In the genomic region with DNA sequence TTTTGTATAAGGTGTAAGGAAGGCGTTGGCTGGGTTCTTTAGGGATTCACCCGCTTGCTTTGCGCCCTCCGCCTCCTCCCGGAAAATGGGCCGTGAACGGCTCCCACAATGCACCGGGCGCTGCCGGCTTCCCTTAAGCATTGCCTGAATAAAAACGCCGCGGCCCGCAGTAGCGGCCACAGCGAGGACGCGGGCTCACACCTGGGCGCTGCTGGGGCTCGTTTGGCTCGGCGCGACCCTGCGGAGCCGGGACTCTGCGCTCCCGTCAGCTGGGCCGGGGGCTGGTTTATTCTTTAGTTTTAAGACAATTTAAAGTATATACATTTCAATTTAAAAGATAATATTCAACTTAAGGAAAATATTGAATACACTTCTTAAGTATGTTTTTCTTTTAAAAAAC, we compare ENCODE assay signal across 26 cellular contexts.
"Had no signal": no experiment of that assay in that cellular context is flagged by ENCODE, and none has a peak within 500 bp of the region (broad histone marks: within the 10 kb centered on the region; RNA-seq: fewer than 3 reads in every experiment).

No MANE protein-coding gene starts in this region.

- ATAC-seq: stimulated activated effector memory CD8-positive, alpha-beta T cell treated with anti-CD3 and anti-CD28 coated beads, Interleukin-12 subunit alpha, Interleukin-12 subunit beta, amount 100 ng/mL, for 72 hours; stimulated activated memory B cell treated with anti-CD40 and anti-IgM and Interleukin-4, amounts not matched to agents 10 μg/mL and 1 μg/mL and 100 μg/mL, for 72 hours; stimulated activated naive B cell treated with anti-CD40 and anti-IgM and Interleukin-4, amounts not matched to agents 10 μg/mL and 1 μg/mL and 100 μg/mL, for 72 hours; stimulated activated naive CD8-positive, alpha-beta T cell treated with anti-CD3 and anti-CD28 coated beads, Interleukin-15, amount 100 ng/mL, for 72 hours; stimulated activated naive CD8-positive, alpha-beta T cell treated with anti-CD3 and anti-CD28 coated beads, Interleukin-15, Interleukin-2, amounts not matched to agents 100 U/mL and 50 U/mL, for 24 hours; upper lobe of right lung had no signal

- H3K4me1 ChIP-seq: stomach, suprapubic skin, thyroid gland, tibial artery, transverse colon, upper lobe of left lung, upper lobe of right lung, uterus, vagina had no signal

- H3K27me3 ChIP-seq: stomach, suprapubic skin, thyroid gland, tibial artery, tibial nerve, transverse colon, upper lobe of left lung, upper lobe of right lung, uterus, vagina had no signal

- DNase-seq: stimulated activated CD4-positive, alpha-beta T cell treated with anti-CD3 and anti-CD28 coated beads, Interleukin-2, amount 100 ng/mL, for 24 hours; stimulated activated CD4-positive, alpha-beta T cell treated with anti-CD3 and anti-CD28 coated beads, Interleukin-2, amount 100 ng/mL, for 48 hours; stimulated activated CD4-positive, alpha-beta T cell treated with anti-CD3 and anti-CD28 coated beads, Interleukin-4, amount 100 ng/mL, for 1 hour; stimulated activated CD4-positive, alpha-beta T cell treated with anti-CD3 and anti-CD28 coated beads, Interleukin-4, amount 100 ng/mL, for 24 hours; stimulated activated CD4-positive, alpha-beta T cell treated with anti-CD3 and anti-CD28 coated beads, Interleukin-4, amount 100 ng/mL, for 4 hours; stimulated activated CD8-positive, alpha-beta memory T cell treated with anti-CD3 and anti-CD28 coated beads, Interleukin-4, amount 100 ng/mL, for 48 hours; stimulated activated naive B cell treated with anti-CD40 and anti-IgM and Interleukin-4, amounts not matched to agents 10 μg/mL and 1 μg/mL and 100 μg/mL, for 72 hours; stimulated activated naive CD4-positive, alpha-beta T cell; stimulated activated naive CD4-positive, alpha-beta T cell treated with Interleukin-2 at 50 U/mL for 16 hours; stimulated activated naive CD8-positive, alpha-beta T cell treated with anti-CD3 and anti-CD28 coated beads, Interleukin-15, amount 100 ng/mL, for 72 hours; stimulated activated naive CD8-positive, alpha-beta T cell treated with anti-CD3 and anti-CD28 coated beads, Interleukin-15, Interleukin-2, amounts not matched to agents 100 U/mL and 50 U/mL, for 24 hours; stomach; substantia nigra; thyroid gland; tibial artery; transverse colon; trophoblast cell; upper lobe of right lung; uterus had no signal

- H3K27ac ChIP-seq: stomach, suprapubic skin, thoracic aorta, thyroid gland, tibial artery, tibial nerve, transverse colon, upper lobe of left lung, upper lobe of right lung, uterus, vagina had no signal

- H3K4me3 ChIP-seq: stomach, suprapubic skin, thoracic aorta, thyroid gland, tibial artery, tibial nerve, transverse colon, upper lobe of left lung, upper lobe of right lung, uterus, vagina had no signal

- H3K36me3 ChIP-seq: stomach, suprapubic skin, thoracic aorta, thyroid gland, tibial artery, tibial nerve, transverse colon, upper lobe of left lung, upper lobe of right lung, uterus, vagina had no signal

- H3K9me3 ChIP-seq: suprapubic skin, thoracic aorta, thyroid gland, tibial artery, transverse colon, upper lobe of left lung, upper lobe of right lung, uterus, vagina had no signal
